1 cellular context compared by ENCODE assay signal in genomic region chr17:47953945-47954344, GRCh38.
TF ChIP-seq lines count a peak whose summit lies in the region.

No MANE protein-coding gene starts in this region.

TF ChIP-seq in A549, 52 proteins besides CTCF, POLR2A, EP300 and RAD21 (continued from another document):
- no peak for TF ChIP-seq BCL3 (IDR thresholded peaks at IDR 0.05)
